In genomic region chr11:100682247-100682969, GRCh38 we compare ENCODE assay signal across 8 cellular contexts. TPM values are rescaled to one million over a fixed set of nuclear protein-coding genes. Genes with fewer than 3 reads are reported as not detected.
DNase-seq lines count a peak whose midpoint lies in the region; ATAC-seq and TF ChIP-seq lines count a peak whose summit lies in the region.
"Had no signal": no experiment of that assay in that cellular context is flagged by ENCODE, and none has a peak within 500 bp of the region (broad histone marks: within the 10 kb centered on the region; RNA-seq: fewer than 3 reads in every experiment).

No MANE protein-coding gene starts in this region.

- H3K4me3 ChIP-seq in fibroblast of villous mesenchyme (ENCODE audit: low read depth, low read length) (no peak overlapping the region), suprapubic skin (no peak overlapping the region)
- no peak overlapping the region for H3K4me3 ChIP-seq in CD8-positive, alpha-beta memory T cell (ENCODE audit: low read length)

- no peak overlapping the region for H3K27ac Mint-ChIP-seq in CD8-positive, alpha-beta memory T cell

- H3K4me1 Mint-ChIP-seq in CD8-positive, alpha-beta memory T cell: peaks cover 7 to 10% (median 8%) of the 10 kb centered on the region in 3 donors

- CTCF ChIA-PET in CD8-positive, alpha-beta memory T cell (lab: Charles Lee): interaction anchor here (1.0 kb wide), 1 partner anchor 103 kb away, joined by 3 read pairs; no protein-coding TSS in a partner anchor

- no peaks in the 10 kb centered on the region for H3K9me3 ChIP-seq in suprapubic skin
- no peaks in the 10 kb centered on the region for H3K9me3 ChIP-seq in CD8-positive, alpha-beta memory T cell (ENCODE audit: low read length)

- ATAC-seq in GM21786 (IDR thresholded peaks at IDR 0.05; ENCODE audit: unreplicated experiment): no peak
- ATAC-seq in GM18511 (IDR thresholded peaks at IDR 0.05; ENCODE audit: unreplicated experiment): no peak

- H3K36me3 Mint-ChIP-seq in CD8-positive, alpha-beta memory T cell: no peaks in the 10 kb centered on the region

- no peaks in the 10 kb centered on the region for H3K27me3 ChIP-seq in suprapubic skin
- no peaks in the 10 kb centered on the region for H3K27me3 ChIP-seq in CD8-positive, alpha-beta memory T cell (ENCODE audit: insufficient read depth, low read length, poor library complexity, severe bottlenecking)

- DNase-seq in GM20000 (ENCODE audit: low spot score): peak; percentile 34
- peak; percentile 20 for DNase-seq in RPMI8226
- DNase-seq in fibroblast of villous mesenchyme (ENCODE audit: low read depth): peak; percentile 57
- DNase-seq in suprapubic skin (ENCODE audit: low spot score in 2 of 2): no peak
- no peak for DNase-seq in CD8-positive, alpha-beta memory T cell

- POLR2A ChIA-PET in CD8-positive, alpha-beta memory T cell (lab: Charles Lee): no interaction called here

- no peaks in the 10 kb centered on the region for H3K36me3 ChIP-seq in suprapubic skin
- H3K36me3 ChIP-seq in CD8-positive, alpha-beta memory T cell (ENCODE audit: insufficient read depth, low read length): no peaks in the 10 kb centered on the region

- H3K27me3 Mint-ChIP-seq in CD8-positive, alpha-beta memory T cell: peaks cover 9 to 13% of the 10 kb centered on the region in 2 donors

- TF ChIP-seq CTCF in GM20000 (IDR thresholded peaks at IDR 0.05; ENCODE audit: extremely low read depth, missing control alignments): peak; percentile 5
- peak; percentile 59 for TF ChIP-seq CTCF in fibroblast of villous mesenchyme (IDR thresholded peaks at IDR 0.05; ENCODE audit: insufficient read depth, low read depth, low read length)
- TF ChIP-seq CTCF in suprapubic skin (IDR thresholded peaks at IDR 0.05): peak; percentile 26 to 31

- 73% methylated on average over 2 of the region's 2 CpGs for WGBS in suprapubic skin

- peaks cover 5 to 10% (median 8%) of the 10 kb centered on the region in 5 donors for H3K9me3 Mint-ChIP-seq in CD8-positive, alpha-beta memory T cell

- H3K4me3 Mint-ChIP-seq in CD8-positive, alpha-beta memory T cell: no peak overlapping the region

- peaks cover 25% of the 10 kb centered on the region for H3K4me1 ChIP-seq in suprapubic skin
- no peaks in the 10 kb centered on the region for H3K4me1 ChIP-seq in CD8-positive, alpha-beta memory T cell (ENCODE audit: insufficient read depth, low read length)

- H3K27ac ChIP-seq in suprapubic skin: no peak overlapping the region
- H3K27ac ChIP-seq in CD8-positive, alpha-beta memory T cell (ENCODE audit: low read depth, low read length): no peak overlapping the region
- H3K27ac ChIP-seq: HL-60 had no signal

- TF ChIP-seq POLR2A in suprapubic skin (IDR thresholded peaks at IDR 0.05): no peak

- no peak for TF ChIP-seq EP300 in suprapubic skin (IDR thresholded peaks at IDR 0.05)

RNA-seq across cellular contexts. Expression of gene ARHGAP42, which starts 4.7 kb away (rescaled TPM):
- total RNA-seq in fibroblast of villous mesenchyme (13.9 and 16.8 TPM in 2 replicates), suprapubic skin (10 to 100 TPM; 12.4 to 18.4 (median 14.4) TPM)
- under 1 TPM; 0.09 to 0.18 TPM for total RNA-seq in CD8-positive, alpha-beta memory T cell
- 0.07 TPM for polyA plus RNA-seq in CD8-positive, alpha-beta memory T cell

Comparison
In these comparisons a context has a peak if more than half of its experiments do, and no peak if none do; other contexts are left out.
1. DNase-seq: peak in GM20000 (single experiment), RPMI8226 (single experiment) and fibroblast of villous mesenchyme (single experiment); none in suprapubic skin (0 of 2) and CD8-positive, alpha-beta memory T cell (0 of 5).
2. CTCF ChIP-seq: peak in every context shown above with its lines; median percentile 59 in fibroblast of villous mesenchyme; 28 in suprapubic skin; 5 in GM20000.
3. RNA of gene ARHGAP42, which starts 4.7 kb away (total RNA-seq): 13.9 to 16.8 TPM in fibroblast of villous mesenchyme and 12.4 to 18.4 TPM in suprapubic skin; 0.09 to 0.18 TPM in CD8-positive, alpha-beta memory T cell; every median in the first group is over 10 times any median in the second.